In genomic region chr1:117013310-117013850, GRCh38 we compare ENCODE assay signal across 19 cellular contexts. TPM values are rescaled to one million over a fixed set of nuclear protein-coding genes. Genes with fewer than 3 reads are reported as not detected.
DNase-seq lines count a peak whose midpoint lies in the region; ATAC-seq and TF ChIP-seq lines count a peak whose summit lies in the region.
"Had no signal": no experiment of that assay in that cellular context is flagged by ENCODE, and none has a peak within 500 bp of the region (broad histone marks: within the 10 kb centered on the region; RNA-seq: fewer than 3 reads in every experiment).

No MANE protein-coding gene starts in this region.

- no peaks in the 10 kb centered on the region for H3K9me3 ChIP-seq in Caco-2
- H3K9me3 ChIP-seq in DND-41 (ENCODE audit: insufficient read depth, low read length, severe bottlenecking) = no peaks in the 10 kb centered on the region
- H3K9me3 ChIP-seq in neuronal stem cell (replicated peaks in 1 of 2; ENCODE audit: control insufficient read depth in 2 of 2, insufficient read depth in 1 of 2, low read depth in 1 of 2, low read length in 2 of 2) = no peaks in the 10 kb centered on the region
- no peaks in the 10 kb centered on the region for H3K9me3 ChIP-seq in uterus
- H3K9me3 ChIP-seq: BE2C, esophagus muscularis mucosa, right lobe of liver had no signal

- intact Hi-C loops in Caco-2 (cut with micrococcal nuclease; ENCODE audit: unreplicated experiment) = loop anchor here (1.0 kb wide), 1 partner anchor 31 kb away; no protein-coding TSS in a partner anchor
- intact Hi-C loops in uterus (cut with DNase I; ENCODE audit: low total_unique reads) = no loop called here
- intact Hi-C loops in dorsolateral prefrontal cortex (cut with DNase I) = no loop called here

- H3K23ac ChIP-seq in neuronal stem cell (ENCODE audit: low read depth, low read length, poor library complexity) = no peak overlapping the region

- H2BK15ac ChIP-seq in neuronal stem cell (ENCODE audit: low read length) = no peak overlapping the region

- ATAC-seq in DND-41 (ENCODE audit: insufficient read depth, low read depth) = no peak
- ATAC-seq: left colon, right lobe of liver had no signal

- TF ChIP-seq CTCF in Caco-2 (IDR thresholded peaks at IDR 0.05; ENCODE audit: insufficient read depth in 1 of 2, low read depth in 1 of 2, low read length in 1 of 2, severe bottlenecking in 1 of 2, unreplicated experiment in 1 of 2) = no peak
- TF ChIP-seq CTCF in DND-41 (IDR thresholded peaks at IDR 0.05; ENCODE audit: borderline replicate concordance, extremely low read depth, low read length, poor library complexity, severe bottlenecking) = no peak
- TF ChIP-seq CTCF in VCaP (conservative IDR thresholded peaks at IDR 0.05) = no peak
- no peak for TF ChIP-seq CTCF in uterus (IDR thresholded peaks at IDR 0.05)
- no peak for TF ChIP-seq CTCF in dorsolateral prefrontal cortex (IDR thresholded peaks at IDR 0.05 in 54 of 56, conservative IDR thresholded peaks at IDR 0.05 in 2 of 56; ENCODE audit: low read depth in 1 of 56, partially characterized antibody in 56 of 56)

- H3K4me2 ChIP-seq in DND-41 (ENCODE audit: insufficient read depth, low read length) = no peak overlapping the region
- no peak overlapping the region for H3K4me2 ChIP-seq in neuronal stem cell (ENCODE audit: insufficient read depth, low read length, poor library complexity, severe bottlenecking)

- no peaks in the 10 kb centered on the region for H3K79me2 ChIP-seq in DND-41 (ENCODE audit: insufficient read depth, low read length)

- POLR2A ChIA-PET in Caco-2 (lab: Charles Lee) = interaction anchor here (0.6 to 0.8 kb wide), 2 partner anchors 27 to 39 kb away, joined by 3 to 6 read pairs; no protein-coding TSS in a partner anchor

- H3K36me3 ChIP-seq in Caco-2 (ENCODE audit: control insufficient read depth, insufficient read depth, low read length) (no peaks in the 10 kb centered on the region), DND-41 (ENCODE audit: insufficient read depth, low read length) (no peaks in the 10 kb centered on the region), neuronal stem cell (replicated peaks in 1 of 2; ENCODE audit: control insufficient read depth in 2 of 2, insufficient read depth in 2 of 2, low read length in 2 of 2) (no peaks in the 10 kb centered on the region), uterus (no peaks in the 10 kb centered on the region)
- H3K36me3 ChIP-seq: BE2C, esophagus muscularis mucosa, right lobe of liver had no signal

- no peak overlapping the region for H4K8ac ChIP-seq in neuronal stem cell (ENCODE audit: low read depth, low read length)

- H3K27me3 ChIP-seq in Caco-2 (replicated peaks; ENCODE audit: control insufficient read depth, insufficient read depth, low read length) (no peaks in the 10 kb centered on the region), DND-41 (ENCODE audit: insufficient read depth, low read length, poor library complexity) (no peaks in the 10 kb centered on the region), neuronal stem cell (ENCODE audit: control insufficient read depth in 3 of 3, insufficient read depth in 3 of 3, low read depth in 1 of 3, low read length in 3 of 3) (no peaks in the 10 kb centered on the region), uterus (no peaks in the 10 kb centered on the region), dorsolateral prefrontal cortex (no peaks in the 10 kb centered on the region)
- H3K27me3 ChIP-seq: BE2C, esophagus muscularis mucosa, right lobe of liver had no signal

- H2BK5ac ChIP-seq in neuronal stem cell (ENCODE audit: low read length) = no peak overlapping the region

- H3K27ac ChIP-seq in DND-41 (ENCODE audit: low read length) (no peak overlapping the region), VCaP (peak overlapping the region; percentile 83), neuronal stem cell (replicated peaks; ENCODE audit: low read length) (no peak overlapping the region), uterus (no peak overlapping the region), dorsolateral prefrontal cortex (no peak overlapping the region)
- H3K27ac ChIP-seq: esophagus muscularis mucosa, right lobe of liver had no signal

- H3K36me3 Mint-ChIP-seq in Caco-2 (ENCODE audit: insufficient read depth, unreplicated experiment) = no peaks in the 10 kb centered on the region

- no peaks in the 10 kb centered on the region for H3K79me1 ChIP-seq in neuronal stem cell (ENCODE audit: low read depth, low read length)

- no peak overlapping the region for H3K4ac ChIP-seq in neuronal stem cell (ENCODE audit: low read length)

- no peak overlapping the region for H2AK5ac ChIP-seq in neuronal stem cell (ENCODE audit: low read depth, low read length)

- no peak overlapping the region for H3K14ac ChIP-seq in neuronal stem cell (ENCODE audit: low read length)

- H2AFZ ChIP-seq in DND-41 (ENCODE audit: low read depth, low read length) = 0 out of 2 replicates have a peak overlapping the region, but pooled peaks have one; percentile 35
- no peak overlapping the region for H2AFZ ChIP-seq in neuronal stem cell (ENCODE audit: low read length)

- no peaks in the 10 kb centered on the region for H3K9me3 Mint-ChIP-seq in Caco-2 (ENCODE audit: unreplicated experiment)
- H3K9me3 Mint-ChIP-seq: activated T-helper 1 cell treated with anti-CD3 and anti-CD28 coated beads, Interleukin-12 subunit alpha, Interleukin-12 subunit beta, Interleukin-2, Interleukin-4 antibody, amounts not matched to agents 30 ng/mL and 10 ng/mL and 1 ng/mL, durations not matched to agents 14 hours and 24 hours and 36 hours; HFFc6; stimulated activated naive CD8-positive, alpha-beta T cell treated with anti-CD3 and anti-CD28 coated beads, Interleukin-15, amount 100 ng/mL, for 72 hours had no signal

- H4K20me1 ChIP-seq in DND-41 (ENCODE audit: insufficient read depth, low read length) = no peaks in the 10 kb centered on the region

- no peak overlapping the region for H3K4me3 Mint-ChIP-seq in Caco-2 (ENCODE audit: unreplicated experiment)
- H3K4me3 Mint-ChIP-seq: activated T-helper 1 cell treated with anti-CD3 and anti-CD28 coated beads, Interleukin-12 subunit alpha, Interleukin-12 subunit beta, Interleukin-2, Interleukin-4 antibody, amounts not matched to agents 30 ng/mL and 10 ng/mL and 1 ng/mL, durations not matched to agents 14 hours and 24 hours and 36 hours; HFFc6 had no signal

- DNase-seq in Caco-2 = peak; percentile 48 to 53
- DNase-seq in DND-41 = no peak
- DNase-seq in neuronal stem cell (ENCODE audit: low spot score) = no peak
- no peak for DNase-seq in uterus
- no peak for DNase-seq in dorsolateral prefrontal cortex
- no peak for DNase-seq in activated CD4-positive, alpha-beta T cell treated with anti-CD3 and anti-CD28 coated beads, Interleukin-2, amount 50 U/mL, for 48 hours
- DNase-seq: BE2C; dermis blood vessel endothelial cell; DMS 273 treated with DMSO at 0.1 percent for 48 hours; HFFc6; left colon; NCI-H1092 treated with DMSO at 0.1 percent for 48 hours; NCI-H2171 treated with DMSO at 0.1 percent for 48 hours; right lobe of liver; Right ventricle myocardium superior; stimulated activated naive CD8-positive, alpha-beta T cell treated with anti-CD3 and anti-CD28 coated beads, Interleukin-15, amount 100 ng/mL, for 72 hours had no signal

- peaks cover 5% of the 10 kb centered on the region for H3K4me1 Mint-ChIP-seq in Caco-2 (ENCODE audit: low read depth, unreplicated experiment)

- CTCF ChIA-PET in Caco-2 (lab: Charles Lee) = no interaction called here

- no peak overlapping the region for H2BK120ac ChIP-seq in neuronal stem cell (ENCODE audit: low read depth, low read length)

- no peak overlapping the region for H3K27ac Mint-ChIP-seq in Caco-2 (ENCODE audit: unreplicated experiment)
- H3K27ac Mint-ChIP-seq: activated T-helper 1 cell treated with anti-CD3 and anti-CD28 coated beads, Interleukin-12 subunit alpha, Interleukin-12 subunit beta, Interleukin-2, Interleukin-4 antibody, amounts not matched to agents 30 ng/mL and 10 ng/mL and 1 ng/mL, durations not matched to agents 14 hours and 24 hours and 36 hours; HFFc6 had no signal

- no peak overlapping the region for H2BK12ac ChIP-seq in neuronal stem cell (ENCODE audit: low read length)

- H3K4me3 ChIP-seq in Caco-2 (ENCODE audit: low read depth, low read length) (no peak overlapping the region), DND-41 (ENCODE audit: low read depth in 1 of 2, low read length in 2 of 2) (no peak overlapping the region), neuronal stem cell (ENCODE audit: low read length in 2 of 2) (no peak overlapping the region), uterus (no peak overlapping the region), dorsolateral prefrontal cortex (no peak overlapping the region)
- H3K4me3 ChIP-seq: esophagus muscularis mucosa, right lobe of liver had no signal

- no peaks in the 10 kb centered on the region for H3K27me3 Mint-ChIP-seq in Caco-2 (ENCODE audit: insufficient read depth, unreplicated experiment)
- H3K27me3 Mint-ChIP-seq: stimulated activated naive CD8-positive, alpha-beta T cell treated with anti-CD3 and anti-CD28 coated beads, Interleukin-15, amount 100 ng/mL, for 72 hours had no signal

- no peak overlapping the region for H4K91ac ChIP-seq in neuronal stem cell (ENCODE audit: low read depth, low read length, poor library complexity)

- WGBS in neuronal stem cell (ENCODE audit: extremely low coverage in 2 of 2, insufficient read length in 2 of 2, insufficient replicate concordance in 1 of 2), 2 donors = no CpG with 5 or more reads among the region's 5 CpGs

- H3K18ac ChIP-seq in neuronal stem cell (ENCODE audit: low read length) = peak overlapping the region; percentile 7

- TF ChIP-seq POLR2A in uterus (IDR thresholded peaks at IDR 0.05) = no peak

- H3K4me1 ChIP-seq in Caco-2 = 0 out of 2 replicates have a peak, but pooled peaks cover 7% of the 10 kb centered on the region
- H3K4me1 ChIP-seq in DND-41 (ENCODE audit: insufficient read depth, low read length) = no peaks in the 10 kb centered on the region
- H3K4me1 ChIP-seq in neuronal stem cell (ENCODE audit: control insufficient read depth in 2 of 2, insufficient read depth in 1 of 2, low read depth in 1 of 2, low read length in 2 of 2) = peaks cover 2 to 6% of the 10 kb centered on the region in 2 donors
- no peaks in the 10 kb centered on the region for H3K4me1 ChIP-seq in uterus
- H3K4me1 ChIP-seq: BE2C, esophagus muscularis mucosa, right lobe of liver had no signal

- no TSS peak for BruUV-seq in Caco-2 (replicated peaks; lab: Mats Ljungman, UMichigan)

- H3K9ac ChIP-seq in DND-41 (ENCODE audit: low read depth, low read length) (no peak overlapping the region), neuronal stem cell (ENCODE audit: low read depth, low read length, poor library complexity) (no peak overlapping the region)

RNA-seq across cellular contexts. Expression of gene CD101, which starts 11.8 kb away (rescaled TPM):
- total RNA-seq in Caco-2 (2022) (0.16 and 0.86 TPM in 2 replicates), uterus (1 to 10 TPM in 3 of 4 donors, not detected in 1; 2.1 to 4.1 (median 2.6) TPM), dorsolateral prefrontal cortex (10 to 100 TPM in 1 of 120 experiments, 1 to 10 TPM in 118, under 1 TPM in 1; 0.74 to 11.0 (median 3.5) TPM)
- 0.66 TPM for polyA plus RNA-seq in neuronal stem cell (2013, experiment 1 of 2)
- polyA plus RNA-seq in neuronal stem cell (2013, experiment 2 of 2) = 0.43 TPM
- total RNA-seq: HFFc6 had no signal

RNA-seq across cellular contexts. Expression of gene TTF2, which starts 46.7 kb away (rescaled TPM):
- 31.9 and 33.4 TPM in 2 replicates for total RNA-seq in Caco-2 (2022)
- 11.5 TPM for polyA plus RNA-seq in neuronal stem cell (2013, experiment 1 of 2)
- 11.6 TPM for polyA plus RNA-seq in neuronal stem cell (2013, experiment 2 of 2)
- total RNA-seq in uterus = 10 to 100 TPM in 3 of 4 donors, 1 to 10 TPM in 1; 8.2 to 56.4 (median 17.0) TPM
- 10 to 100 TPM in 97 of 120 experiments, 1 to 10 TPM in 23; 6.5 to 31.5 (median 14.0) TPM for total RNA-seq in dorsolateral prefrontal cortex

Comparison
In these comparisons a context has a peak if more than half of its experiments do, and no peak if none do; other contexts are left out.
1. DNase-seq: peak in Caco-2 (2 of 2); none in DND-41 (single experiment), neuronal stem cell (single experiment), uterus (0 of 2), dorsolateral prefrontal cortex (0 of 10) and activated CD4-positive, alpha-beta T cell treated with anti-CD3 and anti-CD28 coated beads, Interleukin-2, amount 50 U/mL, for 48 hours (0 of 2).